24 cellular contexts compared by ENCODE assay signal in genomic region chr13:80307401-80307987, GRCh38. TPM values are rescaled to one million over a fixed set of nuclear protein-coding genes. Genes with fewer than 3 reads are reported as not detected.
DNase-seq lines count a peak whose midpoint lies in the region; ATAC-seq, FAIRE-seq and TF ChIP-seq lines count a peak whose summit lies in the region.
"Had no signal": no experiment of that assay in that cellular context is flagged by ENCODE, and none has a peak within 500 bp of the region (broad histone marks: within the 10 kb centered on the region; RNA-seq: fewer than 3 reads in every experiment).

No MANE protein-coding gene starts in this region.

- no peak overlapping the region for H2AK5ac ChIP-seq in mesendoderm (ENCODE audit: low read length)

- no peak for FAIRE-seq in kidney (lab: Jason Lieb, UNC)

- no peak overlapping the region for H4K5ac ChIP-seq in mesendoderm (ENCODE audit: low read length)

- intact Hi-C loops in heart left ventricle (cut with DNase I) (loop anchor here in 1 of 10 donors (10.0 kb wide), 1 partner anchor 173 kb away; no protein-coding TSS in a partner anchor), Right ventricle myocardium superior (cut with DNase I) (no loop called here), kidney (cut with DNase I) (no loop called here)

- TF ChIP-seq CTCF in heart left ventricle (IDR thresholded peaks at IDR 0.05) (no peak), kidney (IDR thresholded peaks at IDR 0.05; ENCODE audit: borderline replicate concordance, extremely low read depth, insufficient read depth) (no peak)

- no peak overlapping the region for H3K56ac ChIP-seq in mesendoderm (ENCODE audit: low read length)

- ATAC-seq in heart left ventricle, result peak in 1 of 4 donors; percentile 48
- no peak for ATAC-seq in Right ventricle myocardium superior (ENCODE audit: poor library complexity)
- ATAC-seq in SK-N-SH treated with all-trans-retinoic acid at 6 μM for 48 hours, result peak; percentile 15; the same call in 1 of the 3 replicates
- no peak for ATAC-seq in GM21786 (IDR thresholded peaks at IDR 0.05; ENCODE audit: unreplicated experiment)
- ATAC-seq in HG03571 (IDR thresholded peaks at IDR 0.05; ENCODE audit: unreplicated experiment), result no peak
- ATAC-seq: activated CD4-positive, alpha-beta T cell treated with anti-CD3 and anti-CD28 coated beads for 36 hours; GM23338 had no signal

- peak overlapping the region in 8 of 12 donors; percentile 4 to 32 (median 19) for H3K4me3 ChIP-seq in heart left ventricle
- H3K4me3 ChIP-seq in mesendoderm (ENCODE audit: low read length), result no peak overlapping the region
- H3K4me3 ChIP-seq in subcutaneous abdominal adipose tissue (ENCODE audit: low read depth in 1 of 5, low read length in 5 of 5), result peak overlapping the region in 2 of 5 donors; percentile 12 to 13
- H3K4me3 ChIP-seq in kidney (ENCODE audit: low read length in 2 of 2), result no peak overlapping the region
- H3K4me3 ChIP-seq: GM23338, smooth muscle cell had no signal

- H3K9me3 ChIP-seq in heart left ventricle, result no peaks in the 10 kb centered on the region
- no peaks in the 10 kb centered on the region for H3K9me3 ChIP-seq in subcutaneous abdominal adipose tissue (ENCODE audit: control insufficient read depth in 5 of 5, low read length in 5 of 5)
- no peaks in the 10 kb centered on the region for H3K9me3 ChIP-seq in kidney (ENCODE audit: control insufficient read depth in 1 of 2, low read length in 2 of 2)
- H3K9me3 ChIP-seq: tibial artery had no signal

- no peak overlapping the region for H2BK120ac ChIP-seq in mesendoderm (ENCODE audit: low read depth, low read length)

- H3K27ac ChIP-seq in heart left ventricle (peak overlapping the region in 11 of 12 donors; percentile 1 to 69 (median 50)), mesendoderm (ENCODE audit: low read depth, low read length) (no peak overlapping the region), subcutaneous abdominal adipose tissue (ENCODE audit: low read depth, low read length) (peak overlapping the region; percentile 75), kidney (ENCODE audit: low read depth in 2 of 2, low read length in 2 of 2) (peak overlapping the region in 1 of 2 donors; percentile 53)

- no peak overlapping the region for H2BK5ac ChIP-seq in mesendoderm (ENCODE audit: low read length)

- peak overlapping the region; percentile 4 for H3K4ac ChIP-seq in mesendoderm (ENCODE audit: low read depth, low read length)

- TF ChIP-seq POLR2A in heart left ventricle (IDR thresholded peaks at IDR 0.05), result no peak

- WGBS in heart left ventricle, 4 donors, result 8 to 16% (median 13%) methylated on average over 9 of the region's 9 CpGs
- no CpG with 5 or more reads among the region's 9 CpGs for WGBS in mesendoderm (ENCODE audit: extremely low coverage, insufficient coverage, low lambda C conversion rate)

- H3K79me1 ChIP-seq in mesendoderm (ENCODE audit: low read length), result no peaks in the 10 kb centered on the region

- no peak overlapping the region for H3K9ac ChIP-seq in mesendoderm (ENCODE audit: low read length)
- peak overlapping the region in 3 of 5 donors; percentile 16 to 42 (median 35) for H3K9ac ChIP-seq in subcutaneous abdominal adipose tissue (ENCODE audit: low read length in 5 of 5)
- no peak overlapping the region for H3K9ac ChIP-seq in kidney (ENCODE audit: low read length in 2 of 2)

- H3K79me2 ChIP-seq in mesendoderm (ENCODE audit: control insufficient read depth, insufficient read depth, low read length), result no peaks in the 10 kb centered on the region

- DNase-seq in heart left ventricle (no peak), Right ventricle myocardium superior (no peak), mesendoderm (no peak), kidney (no peak)
- DNase-seq: 8988T; activated CD4-positive, alpha-beta T cell treated with anti-CD3 and anti-CD28 coated beads for 36 hours; DMS79 treated with DMSO at 0.1 percent for 48 hours; erythroblast; KG1; NCI-H187 treated with DMSO at 0.1 percent for 48 hours; NCI-H226; NCI-H748 treated with DMSO at 0.1 percent for 48 hours; SIG-M5; stimulated activated CD4-positive, alpha-beta T cell treated with anti-CD3 and anti-CD28 coated beads, Interleukin-4, amount 100 ng/mL, for 1 hour; stimulated activated naive CD4-positive, alpha-beta T cell; T-helper 1 cell; tibial artery had no signal

- H3K4me1 ChIP-seq in heart left ventricle, result peaks cover 0 to 29% (median 17%) of the 10 kb centered on the region in 12 donors
- no peaks in the 10 kb centered on the region for H3K4me1 ChIP-seq in mesendoderm (ENCODE audit: control insufficient read depth, low read depth, low read length)
- peaks cover 0 to 19% (median 13%) of the 10 kb centered on the region in 5 donors for H3K4me1 ChIP-seq in subcutaneous abdominal adipose tissue (ENCODE audit: control insufficient read depth in 5 of 5, insufficient read depth in 5 of 5, low read length in 5 of 5)
- no peaks in the 10 kb centered on the region for H3K4me1 ChIP-seq in kidney (ENCODE audit: control insufficient read depth in 1 of 2, insufficient read depth in 1 of 2, low read depth in 1 of 2, low read length in 2 of 2)

- H3K36me3 ChIP-seq in heart left ventricle (no peaks in the 10 kb centered on the region), mesendoderm (ENCODE audit: control insufficient read depth, insufficient read depth, low read length) (no peaks in the 10 kb centered on the region), subcutaneous abdominal adipose tissue (ENCODE audit: control insufficient read depth in 5 of 5, insufficient read depth in 5 of 5, low read length in 5 of 5) (no peaks in the 10 kb centered on the region), kidney (ENCODE audit: control insufficient read depth in 1 of 2, insufficient read depth in 2 of 2, low read length in 2 of 2) (no peaks in the 10 kb centered on the region)
- H3K36me3 ChIP-seq: tibial artery had no signal

- H3K4me2 ChIP-seq in mesendoderm (ENCODE audit: low read length), result no peak overlapping the region
- H3K4me2 ChIP-seq: GM23338, smooth muscle cell had no signal

- no peak overlapping the region for H4K8ac ChIP-seq in mesendoderm (ENCODE audit: low read depth, low read length)

- no peak overlapping the region for H3K23ac ChIP-seq in mesendoderm (ENCODE audit: low read length)

- H3K27me3 ChIP-seq in heart left ventricle, result no peaks in the 10 kb centered on the region
- no peaks in the 10 kb centered on the region for H3K27me3 ChIP-seq in mesendoderm (ENCODE audit: insufficient read depth, low read length, poor library complexity)
- no peaks in the 10 kb centered on the region for H3K27me3 ChIP-seq in subcutaneous abdominal adipose tissue (ENCODE audit: control insufficient read depth in 5 of 5, insufficient read depth in 4 of 5, low read length in 5 of 5)
- H3K27me3 ChIP-seq: tibial artery had no signal

- H2BK15ac ChIP-seq in mesendoderm (replicated peaks; ENCODE audit: low read depth), result no peak overlapping the region

- no peak overlapping the region for H3K18ac ChIP-seq in mesendoderm (ENCODE audit: low read length)

TF ChIP-seq in SK-N-SH treated with all-trans-retinoic acid at 6 μM for 48 hours, 23 proteins besides CTCF, POLR2A, EP300 and RAD21:
- TF ChIP-seq ZNF8 (CRISPR knock-in tag; IDR thresholded peaks at IDR 0.05) (no peak), PPARA (CRISPR knock-in tag; IDR thresholded peaks at IDR 0.05; ENCODE audit: borderline replicate concordance) (no peak), ZC3H10 (CRISPR knock-in tag; IDR thresholded peaks at IDR 0.05) (no peak), CSRNP3 (CRISPR knock-in tag; IDR thresholded peaks at IDR 0.05) (no peak), CREB5 (CRISPR knock-in tag; IDR thresholded peaks at IDR 0.05; ENCODE audit: low read depth) (no peak), ZFP3 (CRISPR knock-in tag; IDR thresholded peaks at IDR 0.05) (no peak), ZNF70 (CRISPR knock-in tag; IDR thresholded peaks at IDR 0.05) (no peak)

RNA-seq across cellular contexts. Expression of gene SPRY2, which starts 33.4 kb away (rescaled TPM):
- total RNA-seq in heart left ventricle, result 10 to 100 TPM; 27.9 to 48.6 (median 31.7) TPM
- 10 to 100 TPM; 18.0 to 38.7 TPM for polyA plus RNA-seq in heart left ventricle
- total RNA-seq in Right ventricle myocardium superior, result 35.8 TPM
- 36.8 TPM for polyA plus RNA-seq in mesendoderm (2013, experiment 1 of 2)
- polyA plus RNA-seq in mesendoderm (2013, experiment 2 of 2), result 35.8 TPM
- total RNA-seq in kidney, result 26.2 TPM
- polyA plus RNA-seq in kidney (ENCODE audit: insufficient read depth, low read depth, low replicate concordance), result 10.6 TPM
- total RNA-seq: OCI-LY7 had no signal

Comparison
In these comparisons a context has a peak if more than half of its experiments do, and no peak if none do; other contexts are left out.
1. H3K4me3 ChIP-seq: peak in heart left ventricle (8 of 12); none in mesendoderm (single experiment) and kidney (0 of 2).
2. H3K9ac ChIP-seq: peak in subcutaneous abdominal adipose tissue (3 of 5); none in mesendoderm (single experiment) and kidney (0 of 2).